Comparison of ENCODE assay signal across 1 cellular context in the genomic region with DNA sequence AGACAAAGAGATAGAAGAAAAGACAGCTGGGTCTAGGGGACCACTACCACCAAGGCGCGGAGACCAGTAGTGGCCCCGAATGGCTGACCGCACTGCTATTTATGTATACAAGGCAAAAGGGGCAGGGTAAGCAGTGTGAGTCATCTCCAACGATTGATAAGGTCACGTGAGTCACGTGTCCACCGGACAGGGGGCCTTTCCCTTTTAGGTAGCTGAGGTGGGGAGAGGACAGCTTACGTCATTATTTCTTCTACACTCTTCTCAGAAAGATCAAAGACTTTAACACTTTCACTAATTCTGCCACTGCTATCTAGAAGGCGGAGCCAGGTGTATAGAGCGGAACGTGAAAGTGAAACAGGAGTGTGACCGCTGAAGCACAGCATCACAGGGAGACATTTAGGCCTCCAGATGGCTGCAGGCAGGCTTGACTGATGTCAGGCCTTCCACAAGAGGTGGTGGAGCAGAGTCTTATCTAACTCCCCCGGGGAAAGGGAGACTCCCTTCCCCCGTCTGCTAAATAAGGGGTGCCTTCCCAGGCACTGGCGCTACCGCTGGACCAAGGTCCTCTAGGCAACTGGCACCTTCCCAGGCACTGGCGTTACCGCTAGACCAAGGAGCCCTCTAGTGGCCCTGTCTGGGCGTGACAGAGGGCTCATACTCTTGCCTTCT.
TF ChIP-seq lines count a peak whose summit lies in the region.

No MANE protein-coding gene starts in this region.

TF ChIP-seq in K562, 482 proteins besides CTCF, POLR2A, EP300 and RAD21 (continued from another document and continues in another):
- no peak for TF ChIP-seq NFE2 (IDR thresholded peaks at IDR 0.05; ENCODE audit: low read depth)
- no peak for TF ChIP-seq ESRRA (IDR thresholded peaks at IDR 0.05; ENCODE audit: borderline replicate concordance, low read depth)
- TF ChIP-seq ADNP (tag; IDR thresholded peaks at IDR 0.05), result no peak
- TF ChIP-seq HNRNPLL (IDR thresholded peaks at IDR 0.05; ENCODE audit: low read depth, low read length, poor library complexity, severe bottlenecking), result no peak
- TF ChIP-seq RBM14 (IDR thresholded peaks at IDR 0.05; ENCODE audit: borderline replicate concordance, insufficient read depth, low read depth, low read length), result no peak
- TF ChIP-seq, protein P1, sequence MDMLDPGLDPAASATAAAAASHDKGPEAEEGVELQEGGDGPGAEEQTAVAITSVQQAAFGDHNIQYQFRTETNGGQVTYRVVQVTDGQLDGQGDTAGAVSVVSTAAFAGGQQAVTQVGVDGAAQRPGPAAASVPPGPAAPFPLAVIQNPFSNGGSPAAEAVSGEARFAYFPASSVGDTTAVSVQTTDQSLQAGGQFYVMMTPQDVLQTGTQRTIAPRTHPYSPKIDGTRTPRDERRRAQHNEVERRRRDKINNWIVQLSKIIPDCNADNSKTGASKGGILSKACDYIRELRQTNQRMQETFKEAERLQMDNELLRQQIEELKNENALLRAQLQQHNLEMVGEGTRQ (CRISPR knock-in tag; IDR thresholded peaks at IDR 0.05), result peak; percentile 83
- no peak for TF ChIP-seq ZFX (CRISPR knock-in tag; IDR thresholded peaks at IDR 0.05)
- TF ChIP-seq DMBX1 (CRISPR knock-in tag; IDR thresholded peaks at IDR 0.05; ENCODE audit: borderline replicate concordance), result no peak
- no peak for TF ChIP-seq ESRRB (CRISPR knock-in tag; IDR thresholded peaks at IDR 0.05; ENCODE audit: borderline replicate concordance)
- TF ChIP-seq CBX2 (IDR thresholded peaks at IDR 0.05; ENCODE audit: insufficient read depth, low read length, poor library complexity, severe bottlenecking), result no peak
- 0 out of 2 replicates have a peak, but pooled peaks have one; percentile 10 for TF ChIP-seq L3MBTL2 (IDR thresholded peaks at IDR 0.05)
- TF ChIP-seq COPS2 (conservative IDR thresholded peaks at IDR 0.05), result no peak
- no peak for TF ChIP-seq NCOR1 (IDR thresholded peaks at IDR 0.05)
- no peak for TF ChIP-seq BRD9 (IDR thresholded peaks at IDR 0.05; ENCODE audit: low read depth, partially characterized antibody)
- TF ChIP-seq CBX8 (IDR thresholded peaks at IDR 0.05; ENCODE audit: borderline replicate concordance, extremely low read depth, low read depth, low read length, poor library complexity, severe bottlenecking), result no peak
- no peak for TF ChIP-seq CBFB (CRISPR knock-in tag; IDR thresholded peaks at IDR 0.05)
- TF ChIP-seq, protein P2, sequence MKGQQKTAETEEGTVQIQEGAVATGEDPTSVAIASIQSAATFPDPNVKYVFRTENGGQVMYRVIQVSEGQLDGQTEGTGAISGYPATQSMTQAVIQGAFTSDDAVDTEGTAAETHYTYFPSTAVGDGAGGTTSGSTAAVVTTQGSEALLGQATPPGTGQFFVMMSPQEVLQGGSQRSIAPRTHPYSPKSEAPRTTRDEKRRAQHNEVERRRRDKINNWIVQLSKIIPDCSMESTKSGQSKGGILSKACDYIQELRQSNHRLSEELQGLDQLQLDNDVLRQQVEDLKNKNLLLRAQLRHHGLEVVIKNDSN (CRISPR knock-in tag; IDR thresholded peaks at IDR 0.05), result peak; percentile 67
- TF ChIP-seq, protein P3, sequence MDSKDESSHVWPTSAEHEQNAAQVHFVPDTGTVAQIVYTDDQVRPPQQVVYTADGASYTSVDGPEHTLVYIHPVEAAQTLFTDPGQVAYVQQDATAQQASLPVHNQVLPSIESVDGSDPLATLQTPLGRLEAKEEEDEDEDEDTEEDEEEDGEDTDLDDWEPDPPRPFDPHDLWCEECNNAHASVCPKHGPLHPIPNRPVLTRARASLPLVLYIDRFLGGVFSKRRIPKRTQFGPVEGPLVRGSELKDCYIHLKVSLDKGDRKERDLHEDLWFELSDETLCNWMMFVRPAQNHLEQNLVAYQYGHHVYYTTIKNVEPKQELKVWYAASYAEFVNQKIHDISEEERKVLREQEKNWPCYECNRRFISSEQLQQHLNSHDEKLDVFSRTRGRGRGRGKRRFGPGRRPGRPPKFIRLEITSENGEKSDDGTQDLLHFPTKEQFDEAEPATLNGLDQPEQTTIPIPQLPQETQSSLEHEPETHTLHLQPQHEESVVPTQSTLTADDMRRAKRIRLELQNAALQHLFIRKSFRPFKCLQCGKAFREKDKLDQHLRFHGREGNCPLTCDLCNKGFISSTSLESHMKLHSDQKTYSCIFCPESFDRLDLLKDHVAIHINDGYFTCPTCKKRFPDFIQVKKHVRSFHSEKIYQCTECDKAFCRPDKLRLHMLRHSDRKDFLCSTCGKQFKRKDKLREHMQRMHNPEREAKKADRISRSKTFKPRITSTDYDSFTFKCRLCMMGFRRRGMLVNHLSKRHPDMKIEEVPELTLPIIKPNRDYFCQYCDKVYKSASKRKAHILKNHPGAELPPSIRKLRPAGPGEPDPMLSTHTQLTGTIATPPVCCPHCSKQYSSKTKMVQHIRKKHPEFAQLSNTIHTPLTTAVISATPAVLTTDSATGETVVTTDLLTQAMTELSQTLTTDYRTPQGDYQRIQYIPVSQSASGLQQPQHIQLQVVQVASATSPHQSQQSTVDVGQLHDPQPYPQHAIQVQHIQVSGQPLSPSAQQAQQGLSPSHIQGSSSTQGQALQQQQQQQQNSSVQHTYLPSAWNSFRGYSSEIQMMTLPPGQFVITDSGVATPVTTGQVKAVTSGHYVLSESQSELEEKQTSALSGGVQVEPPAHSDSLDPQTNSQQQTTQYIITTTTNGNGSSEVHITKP (IDR thresholded peaks at IDR 0.05; ENCODE audit: partially characterized antibody), result no peak
- no peak for TF ChIP-seq PTTG1 (tag; IDR thresholded peaks at IDR 0.05; ENCODE audit: low read depth)
- no peak for TF ChIP-seq TAL1 (IDR thresholded peaks at IDR 0.05)
- TF ChIP-seq ZNF23 (CRISPR knock-in tag; IDR thresholded peaks at IDR 0.05), result no peak
- TF ChIP-seq DPF2 (IDR thresholded peaks at IDR 0.05), result peak; percentile 52; the same call in 1 of the 2 replicates
- no peak for TF ChIP-seq HNRNPL (IDR thresholded peaks at IDR 0.05; ENCODE audit: low read depth, low read length)
- TF ChIP-seq, protein P4, sequence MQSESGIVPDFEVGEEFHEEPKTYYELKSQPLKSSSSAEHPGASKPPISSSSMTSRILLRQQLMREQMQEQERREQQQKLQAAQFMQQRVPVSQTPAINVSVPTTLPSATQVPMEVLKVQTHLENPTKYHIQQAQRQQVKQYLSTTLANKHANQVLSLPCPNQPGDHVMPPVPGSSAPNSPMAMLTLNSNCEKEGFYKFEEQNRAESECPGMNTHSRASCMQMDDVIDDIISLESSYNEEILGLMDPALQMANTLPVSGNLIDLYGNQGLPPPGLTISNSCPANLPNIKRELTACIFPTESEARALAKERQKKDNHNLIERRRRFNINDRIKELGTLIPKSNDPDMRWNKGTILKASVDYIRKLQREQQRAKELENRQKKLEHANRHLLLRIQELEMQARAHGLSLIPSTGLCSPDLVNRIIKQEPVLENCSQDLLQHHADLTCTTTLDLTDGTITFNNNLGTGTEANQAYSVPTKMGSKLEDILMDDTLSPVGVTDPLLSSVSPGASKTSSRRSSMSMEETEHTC (IDR thresholded peaks at IDR 0.05), result no peak
- no peak for TF ChIP-seq FUS (optimal IDR thresholded peaks at IDR 0.05; ENCODE audit: low read depth, low read length)
- no peak for TF ChIP-seq ZNF589 (CRISPR knock-in tag; IDR thresholded peaks at IDR 0.05; ENCODE audit: low read depth)
- TF ChIP-seq SRF (CRISPR knock-in tag; IDR thresholded peaks at IDR 0.05), result no peak
- TF ChIP-seq, protein P5, sequence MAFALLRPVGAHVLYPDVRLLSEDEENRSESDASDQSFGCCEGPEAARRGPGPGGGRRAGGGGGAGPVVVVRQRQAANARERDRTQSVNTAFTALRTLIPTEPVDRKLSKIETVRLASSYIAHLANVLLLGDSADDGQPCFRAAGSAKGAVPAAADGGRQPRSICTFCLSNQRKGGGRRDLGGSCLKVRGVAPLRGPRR (CRISPR knock-in tag; IDR thresholded peaks at IDR 0.05), result no peak
- TF ChIP-seq, protein P6, sequence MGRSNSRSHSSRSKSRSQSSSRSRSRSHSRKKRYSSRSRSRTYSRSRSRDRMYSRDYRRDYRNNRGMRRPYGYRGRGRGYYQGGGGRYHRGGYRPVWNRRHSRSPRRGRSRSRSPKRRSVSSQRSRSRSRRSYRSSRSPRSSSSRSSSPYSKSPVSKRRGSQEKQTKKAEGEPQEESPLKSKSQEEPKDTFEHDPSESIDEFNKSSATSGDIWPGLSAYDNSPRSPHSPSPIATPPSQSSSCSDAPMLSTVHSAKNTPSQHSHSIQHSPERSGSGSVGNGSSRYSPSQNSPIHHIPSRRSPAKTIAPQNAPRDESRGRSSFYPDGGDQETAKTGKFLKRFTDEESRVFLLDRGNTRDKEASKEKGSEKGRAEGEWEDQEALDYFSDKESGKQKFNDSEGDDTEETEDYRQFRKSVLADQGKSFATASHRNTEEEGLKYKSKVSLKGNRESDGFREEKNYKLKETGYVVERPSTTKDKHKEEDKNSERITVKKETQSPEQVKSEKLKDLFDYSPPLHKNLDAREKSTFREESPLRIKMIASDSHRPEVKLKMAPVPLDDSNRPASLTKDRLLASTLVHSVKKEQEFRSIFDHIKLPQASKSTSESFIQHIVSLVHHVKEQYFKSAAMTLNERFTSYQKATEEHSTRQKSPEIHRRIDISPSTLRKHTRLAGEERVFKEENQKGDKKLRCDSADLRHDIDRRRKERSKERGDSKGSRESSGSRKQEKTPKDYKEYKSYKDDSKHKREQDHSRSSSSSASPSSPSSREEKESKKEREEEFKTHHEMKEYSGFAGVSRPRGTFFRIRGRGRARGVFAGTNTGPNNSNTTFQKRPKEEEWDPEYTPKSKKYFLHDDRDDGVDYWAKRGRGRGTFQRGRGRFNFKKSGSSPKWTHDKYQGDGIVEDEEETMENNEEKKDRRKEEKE (IDR thresholded peaks at IDR 0.05; ENCODE audit: borderline replicate concordance in 1 of 2, control insufficient read depth in 1 of 2, low read depth in 2 of 2, low read length in 1 of 2), result no peak
- TF ChIP-seq ZNF282 (CRISPR knock-in tag; IDR thresholded peaks at IDR 0.05), result no peak
- no peak for TF ChIP-seq ILF3 (IDR thresholded peaks at IDR 0.05; ENCODE audit: borderline replicate concordance)
- no peak for TF ChIP-seq HDAC8 (tag; IDR thresholded peaks at IDR 0.05)
- TF ChIP-seq SMC3 (conservative IDR thresholded peaks at IDR 0.05; ENCODE audit: insufficient read depth, low read depth, low read length), result peak; percentile 47; the same call in 1 of the 2 replicates
- no peak for TF ChIP-seq MCM3 (IDR thresholded peaks at IDR 0.05)
- TF ChIP-seq BRF1 (IDR thresholded peaks at IDR 0.05; ENCODE audit: borderline replicate concordance, extremely low read depth, insufficient read length), result no peak
- TF ChIP-seq, protein P7, sequence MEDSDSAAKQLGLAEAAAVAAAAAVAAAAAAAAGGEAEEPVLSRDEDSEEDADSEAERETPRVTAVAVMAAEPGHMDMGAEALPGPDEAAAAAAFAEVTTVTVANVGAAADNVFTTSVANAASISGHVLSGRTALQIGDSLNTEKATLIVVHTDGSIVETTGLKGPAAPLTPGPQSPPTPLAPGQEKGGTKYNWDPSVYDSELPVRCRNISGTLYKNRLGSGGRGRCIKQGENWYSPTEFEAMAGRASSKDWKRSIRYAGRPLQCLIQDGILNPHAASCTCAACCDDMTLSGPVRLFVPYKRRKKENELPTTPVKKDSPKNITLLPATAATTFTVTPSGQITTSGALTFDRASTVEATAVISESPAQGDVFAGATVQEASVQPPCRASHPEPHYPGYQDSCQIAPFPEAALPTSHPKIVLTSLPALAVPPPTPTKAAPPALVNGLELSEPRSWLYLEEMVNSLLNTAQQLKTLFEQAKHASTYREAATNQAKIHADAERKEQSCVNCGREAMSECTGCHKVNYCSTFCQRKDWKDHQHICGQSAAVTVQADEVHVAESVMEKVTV (CRISPR knock-in tag; IDR thresholded peaks at IDR 0.05), result peak; percentile 50; the same call in 1 of the 2 replicates
- 0 out of 4 replicates have a peak, but pooled peaks of 1 of the 2 experiments have one; percentile 13 for TF ChIP-seq FOXA3 (CRISPR knock-in tag; conservative IDR thresholded peaks at IDR 0.05 in 1 of 2, IDR thresholded peaks at IDR 0.05 in 1 of 2)
- no peak for TF ChIP-seq ETV5 (CRISPR knock-in tag; IDR thresholded peaks at IDR 0.05; ENCODE audit: low read depth)
- TF ChIP-seq, protein P8, sequence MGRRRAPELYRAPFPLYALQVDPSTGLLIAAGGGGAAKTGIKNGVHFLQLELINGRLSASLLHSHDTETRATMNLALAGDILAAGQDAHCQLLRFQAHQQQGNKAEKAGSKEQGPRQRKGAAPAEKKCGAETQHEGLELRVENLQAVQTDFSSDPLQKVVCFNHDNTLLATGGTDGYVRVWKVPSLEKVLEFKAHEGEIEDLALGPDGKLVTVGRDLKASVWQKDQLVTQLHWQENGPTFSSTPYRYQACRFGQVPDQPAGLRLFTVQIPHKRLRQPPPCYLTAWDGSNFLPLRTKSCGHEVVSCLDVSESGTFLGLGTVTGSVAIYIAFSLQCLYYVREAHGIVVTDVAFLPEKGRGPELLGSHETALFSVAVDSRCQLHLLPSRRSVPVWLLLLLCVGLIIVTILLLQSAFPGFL (CRISPR knock-in tag; IDR thresholded peaks at IDR 0.05), result no peak
- TF ChIP-seq ZNF24 (IDR thresholded peaks at IDR 0.05), result no peak
- no peak for TF ChIP-seq MCM7 (IDR thresholded peaks at IDR 0.05)
- TF ChIP-seq ATF1 (CRISPR knock-in tag; IDR thresholded peaks at IDR 0.05), result no peak
- 0 out of 2 replicates have a peak, but pooled peaks have one; percentile 29 for TF ChIP-seq ATF1 (tag; IDR thresholded peaks at IDR 0.05)
- TF ChIP-seq PRPF4 (IDR thresholded peaks at IDR 0.05; ENCODE audit: insufficient read depth, low read depth, low read length, poor library complexity, severe bottlenecking), result no peak
- TF ChIP-seq ZNF766 (CRISPR knock-in tag; conservative IDR thresholded peaks at IDR 0.05), result no peak
- no peak for TF ChIP-seq ZBTB7A (IDR thresholded peaks at IDR 0.05; ENCODE audit: borderline replicate concordance, control insufficient read depth, low read depth, low read length)
- TF ChIP-seq RAD51 (IDR thresholded peaks at IDR 0.05; ENCODE audit: borderline replicate concordance, low read depth), result peak; percentile 90
- TF ChIP-seq HNRNPUL1 (IDR thresholded peaks at IDR 0.05; ENCODE audit: low read length), result no peak
- TF ChIP-seq, protein P9, sequence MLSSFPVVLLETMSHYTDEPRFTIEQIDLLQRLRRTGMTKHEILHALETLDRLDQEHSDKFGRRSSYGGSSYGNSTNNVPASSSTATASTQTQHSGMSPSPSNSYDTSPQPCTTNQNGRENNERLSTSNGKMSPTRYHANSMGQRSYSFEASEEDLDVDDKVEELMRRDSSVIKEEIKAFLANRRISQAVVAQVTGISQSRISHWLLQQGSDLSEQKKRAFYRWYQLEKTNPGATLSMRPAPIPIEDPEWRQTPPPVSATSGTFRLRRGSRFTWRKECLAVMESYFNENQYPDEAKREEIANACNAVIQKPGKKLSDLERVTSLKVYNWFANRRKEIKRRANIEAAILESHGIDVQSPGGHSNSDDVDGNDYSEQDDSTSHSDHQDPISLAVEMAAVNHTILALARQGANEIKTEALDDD (IDR thresholded peaks at IDR 0.05), result no peak
- no peak for TF ChIP-seq ERF (CRISPR knock-in tag; IDR thresholded peaks at IDR 0.05)
- TF ChIP-seq FOXK2 (conservative IDR thresholded peaks at IDR 0.05 in 1 of 2, IDR thresholded peaks at IDR 0.05 in 1 of 2; ENCODE audit: low read depth in 2 of 2), result 0 out of 4 replicates have a peak, but pooled peaks of 1 of the 2 experiments have one; percentile 31
- peak; percentile 78 for TF ChIP-seq CXXC5 (CRISPR knock-in tag; IDR thresholded peaks at IDR 0.05)
- no peak for TF ChIP-seq RUNX1 (IDR thresholded peaks at IDR 0.05; ENCODE audit: low read depth)
- no peak for TF ChIP-seq SMARCA5 (IDR thresholded peaks at IDR 0.05)
- no peak for TF ChIP-seq TBP (optimal IDR thresholded peaks at IDR 0.05; ENCODE audit: low read depth, low read length)
- TF ChIP-seq PHB (CRISPR knock-in tag; IDR thresholded peaks at IDR 0.05), result no peak
- TF ChIP-seq TEAD4 (IDR thresholded peaks at IDR 0.05; ENCODE audit: low read length), result no peak
- TF ChIP-seq TEAD4 (CRISPR knock-in tag; IDR thresholded peaks at IDR 0.05; ENCODE audit: borderline replicate concordance), result no peak
- 0 out of 2 replicates have a peak, but pooled peaks have one; percentile 23 for TF ChIP-seq SMARCA4 (IDR thresholded peaks at IDR 0.05)
